Comparison of ENCODE assay signal across 9 cellular contexts in genomic region chr16:590875-591200, GRCh38. TPM values are rescaled to one million over a fixed set of nuclear protein-coding genes. Genes with fewer than 3 reads are reported as not detected.
DNase-seq lines count a peak whose midpoint lies in the region; ATAC-seq and TF ChIP-seq lines count a peak whose summit lies in the region.
"Had no signal": no experiment of that assay in that cellular context is flagged by ENCODE, and none has a peak within 500 bp of the region (broad histone marks: within the 10 kb centered on the region; RNA-seq: fewer than 3 reads in every experiment).

No MANE protein-coding gene starts in this region.

- no peak for ATAC-seq in left cardiac atrium

- H3K36me3 ChIP-seq in right atrium auricular region (no peaks in the 10 kb centered on the region), brain microvascular endothelial cell (replicated peaks) (no peaks in the 10 kb centered on the region), vagina (no peaks in the 10 kb centered on the region)

- H3K27ac ChIP-seq in right atrium auricular region (peak overlapping the region in 1 of 2 donors; percentile 79), brain microvascular endothelial cell (no peak overlapping the region), vagina (peak overlapping the region; percentile 77)

- TF ChIP-seq CTCF in right atrium auricular region (IDR thresholded peaks at IDR 0.05) (no peak), brain microvascular endothelial cell (IDR thresholded peaks at IDR 0.05; ENCODE audit: low read depth, low read length, missing control alignments) (no peak), vagina (IDR thresholded peaks at IDR 0.05) (no peak)

- H3K4me1 ChIP-seq in right atrium auricular region (peaks cover 0 to 50% of the 10 kb centered on the region in 2 donors), mononuclear cell (ENCODE audit: insufficient read depth, low read length) (peaks cover 69% of the 10 kb centered on the region), vagina (peaks cover 70% of the 10 kb centered on the region)

- DNase-seq in right atrium auricular region (ENCODE audit: low spot score) (no peak), left cardiac atrium (no peak), brain microvascular endothelial cell (no peak), vagina (ENCODE audit: extremely low spot score in 2 of 2) (no peak), NCI-H774 (lab: John Stamatoyannopoulos, UW) (no peak), NCI-H526 (lab: John Stamatoyannopoulos, UW) (no peak)
- no peak for DNase-seq in central memory CD4-positive, alpha-beta T cell
- DNase-seq: GDM1 had no signal

- in situ Hi-C loops in brain microvascular endothelial cell (cut with HindIII; ENCODE audit: low pct_ligation_motif_present, low sequenced_read_pairs) = no loop called here

- H3K27me3 ChIP-seq in right atrium auricular region = no peaks in the 10 kb centered on the region
- no peaks in the 10 kb centered on the region for H3K27me3 ChIP-seq in brain microvascular endothelial cell (replicated peaks)
- H3K27me3 ChIP-seq in mononuclear cell (ENCODE audit: insufficient read depth, low read length) = no peaks in the 10 kb centered on the region
- H3K27me3 ChIP-seq in vagina = no peaks in the 10 kb centered on the region

- no peak for TF ChIP-seq POLR2A in vagina (IDR thresholded peaks at IDR 0.05)

- H3K9me3 ChIP-seq in right atrium auricular region (no peaks in the 10 kb centered on the region), mononuclear cell (ENCODE audit: low read depth, low read length) (no peaks in the 10 kb centered on the region), vagina (no peaks in the 10 kb centered on the region)

- intact Hi-C loops in left cardiac atrium (cut with DNase I) = loop anchor here in 1 of 2 donors (5.0 kb wide), 1 partner anchor 46 kb away; the partner anchor contains the start of gene METTL26
- intact Hi-C loops in vagina (cut with DNase I) = no loop called here

- H3K4me3 ChIP-seq in right atrium auricular region (peak overlapping the region; percentile 78 to 92), brain microvascular endothelial cell (ENCODE audit: low read depth, low read length) (peak overlapping the region; percentile 77), mononuclear cell (ENCODE audit: low read length) (peak overlapping the region; percentile 58), vagina (peak overlapping the region; percentile 83 to 96)

RNA-seq across cellular contexts. Expression of gene RAB40C, which starts 1.0 kb away (rescaled TPM):
- 10 to 100 TPM; 11.1 to 13.5 TPM for total RNA-seq in right atrium auricular region
- 10 to 100 TPM in 1 of 2 donors, 1 to 10 TPM in 1; 9.9 to 13.5 TPM for total RNA-seq in left cardiac atrium
- total RNA-seq in mononuclear cell = 6.6 TPM
- total RNA-seq in vagina = 41.3 TPM

RNA-seq across cellular contexts. Expression of gene PIGQ, which starts 21.1 kb away (rescaled TPM):
- 10 to 100 TPM; 20.8 to 21.0 TPM for total RNA-seq in right atrium auricular region
- total RNA-seq in left cardiac atrium = 10 to 100 TPM; 19.1 to 21.3 TPM
- total RNA-seq in mononuclear cell = 8.5 TPM
- 26.0 TPM for total RNA-seq in vagina

RNA-seq across cellular contexts. Expression of gene NHLRC4, which starts 24.0 kb away (rescaled TPM):
- under 1 TPM; 0.43 to 0.74 TPM for total RNA-seq in right atrium auricular region
- under 1 TPM; 0.10 to 0.97 TPM for total RNA-seq in left cardiac atrium
- total RNA-seq in mononuclear cell = 1.2 TPM
- total RNA-seq in vagina = 0.74 TPM

RNA-seq across cellular contexts. Expression of gene PRR35, which starts 30.6 kb away (rescaled TPM):
- not detected for total RNA-seq in right atrium auricular region
- not detected for total RNA-seq in left cardiac atrium
- 0.10 TPM for total RNA-seq in mononuclear cell
- total RNA-seq in vagina = not detected

RNA-seq across cellular contexts. Expression of gene WFIKKN1, which starts 39.9 kb away (rescaled TPM):
- total RNA-seq in right atrium auricular region (under 1 TPM; 0.52 to 0.71 TPM), left cardiac atrium (under 1 TPM; 0.21 to 0.50 TPM), mononuclear cell (0.31 TPM), vagina (3.2 TPM)
